Comparison of ENCODE assay signal across 1 cellular context in the genomic region with DNA sequence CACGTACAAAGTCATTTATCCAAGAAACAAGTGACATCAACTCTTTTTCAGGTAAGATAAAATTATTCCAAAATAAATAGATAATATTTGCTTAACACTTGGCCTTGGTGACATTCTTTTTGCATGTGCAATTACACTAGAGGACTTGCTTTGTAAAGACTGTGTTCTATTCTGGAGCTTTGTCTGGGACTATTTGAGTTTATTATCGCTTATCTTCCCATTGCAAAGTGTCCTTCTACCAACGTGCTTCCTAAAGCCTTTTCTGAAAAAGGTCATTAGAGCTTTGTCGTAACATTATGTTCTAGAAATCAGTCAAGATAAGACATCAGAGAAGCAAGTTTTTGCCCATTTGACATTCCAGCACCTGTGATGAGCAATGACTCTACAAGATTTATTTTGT.
TF ChIP-seq lines count a peak whose summit lies in the region.

No MANE protein-coding gene starts in this region.

TF ChIP-seq in HepG2, 621 proteins besides CTCF, POLR2A, EP300 and RAD21 (continued from another document and continues in another):
- TF ChIP-seq, protein P1, sequence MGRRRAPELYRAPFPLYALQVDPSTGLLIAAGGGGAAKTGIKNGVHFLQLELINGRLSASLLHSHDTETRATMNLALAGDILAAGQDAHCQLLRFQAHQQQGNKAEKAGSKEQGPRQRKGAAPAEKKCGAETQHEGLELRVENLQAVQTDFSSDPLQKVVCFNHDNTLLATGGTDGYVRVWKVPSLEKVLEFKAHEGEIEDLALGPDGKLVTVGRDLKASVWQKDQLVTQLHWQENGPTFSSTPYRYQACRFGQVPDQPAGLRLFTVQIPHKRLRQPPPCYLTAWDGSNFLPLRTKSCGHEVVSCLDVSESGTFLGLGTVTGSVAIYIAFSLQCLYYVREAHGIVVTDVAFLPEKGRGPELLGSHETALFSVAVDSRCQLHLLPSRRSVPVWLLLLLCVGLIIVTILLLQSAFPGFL (CRISPR knock-in tag; IDR thresholded peaks at IDR 0.05): no peak
- TF ChIP-seq KMT2B (CRISPR knock-in tag; IDR thresholded peaks at IDR 0.05): no peak
- no peak for TF ChIP-seq NR3C1 (CRISPR knock-in tag; IDR thresholded peaks at IDR 0.05)
- TF ChIP-seq ZBTB2 (CRISPR knock-in tag; IDR thresholded peaks at IDR 0.05; ENCODE audit: low read depth): no peak
- no peak for TF ChIP-seq ZNF747 (CRISPR knock-in tag; IDR thresholded peaks at IDR 0.05; ENCODE audit: borderline replicate concordance)
- no peak for TF ChIP-seq TOPORS (CRISPR knock-in tag; IDR thresholded peaks at IDR 0.05)
- peak; percentile 67 for TF ChIP-seq CREM (IDR thresholded peaks at IDR 0.05)
- TF ChIP-seq CREM (CRISPR knock-in tag; IDR thresholded peaks at IDR 0.05): no peak
- peak; percentile 26; the same call in 1 of the 2 replicates for TF ChIP-seq MED13 (CRISPR knock-in tag; IDR thresholded peaks at IDR 0.05)
- TF ChIP-seq, protein P2, sequence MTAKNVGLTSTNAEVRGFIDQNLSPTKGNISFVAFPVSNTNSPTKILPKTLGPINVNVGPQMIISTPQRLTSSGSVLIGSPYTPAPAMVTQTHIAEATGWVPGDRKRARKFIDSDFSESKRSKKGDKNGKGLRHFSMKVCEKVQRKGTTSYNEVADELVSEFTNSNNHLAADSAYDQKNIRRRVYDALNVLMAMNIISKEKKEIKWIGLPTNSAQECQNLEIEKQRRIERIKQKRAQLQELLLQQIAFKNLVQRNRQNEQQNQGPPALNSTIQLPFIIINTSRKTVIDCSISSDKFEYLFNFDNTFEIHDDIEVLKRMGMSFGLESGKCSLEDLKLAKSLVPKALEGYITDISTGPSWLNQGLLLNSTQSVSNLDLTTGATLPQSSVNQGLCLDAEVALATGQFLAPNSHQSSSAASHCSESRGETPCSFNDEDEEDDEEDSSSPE (CRISPR knock-in tag; IDR thresholded peaks at IDR 0.05): no peak
- TF ChIP-seq WIZ (CRISPR knock-in tag; IDR thresholded peaks at IDR 0.05): no peak
- TF ChIP-seq, protein P3, sequence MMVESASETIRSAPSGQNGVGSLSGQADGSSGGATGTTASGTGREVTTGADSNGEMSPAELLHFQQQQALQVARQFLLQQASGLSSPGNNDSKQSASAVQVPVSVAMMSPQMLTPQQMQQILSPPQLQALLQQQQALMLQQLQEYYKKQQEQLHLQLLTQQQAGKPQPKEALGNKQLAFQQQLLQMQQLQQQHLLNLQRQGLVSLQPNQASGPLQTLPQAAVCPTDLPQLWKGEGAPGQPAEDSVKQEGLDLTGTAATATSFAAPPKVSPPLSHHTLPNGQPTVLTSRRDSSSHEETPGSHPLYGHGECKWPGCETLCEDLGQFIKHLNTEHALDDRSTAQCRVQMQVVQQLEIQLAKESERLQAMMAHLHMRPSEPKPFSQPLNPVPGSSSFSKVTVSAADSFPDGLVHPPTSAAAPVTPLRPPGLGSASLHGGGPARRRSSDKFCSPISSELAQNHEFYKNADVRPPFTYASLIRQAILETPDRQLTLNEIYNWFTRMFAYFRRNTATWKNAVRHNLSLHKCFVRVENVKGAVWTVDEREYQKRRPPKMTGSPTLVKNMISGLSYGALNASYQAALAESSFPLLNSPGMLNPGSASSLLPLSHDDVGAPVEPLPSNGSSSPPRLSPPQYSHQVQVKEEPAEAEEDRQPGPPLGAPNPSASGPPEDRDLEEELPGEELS (CRISPR knock-in tag; IDR thresholded peaks at IDR 0.05): peak; percentile 19; the same call in 1 of the 2 replicates
- no peak for TF ChIP-seq NCOA5 (CRISPR knock-in tag; IDR thresholded peaks at IDR 0.05)
- TF ChIP-seq HOXA3 (CRISPR knock-in tag; IDR thresholded peaks at IDR 0.05): no peak
- no peak for TF ChIP-seq KLF6 (CRISPR knock-in tag; IDR thresholded peaks at IDR 0.05)
- peak; percentile 76; the same call in 1 of the 2 replicates for TF ChIP-seq RERE (CRISPR knock-in tag; IDR thresholded peaks at IDR 0.05; ENCODE audit: low read depth)
- TF ChIP-seq SRSF4 (IDR thresholded peaks at IDR 0.05; ENCODE audit: low read depth, low read length, poor library complexity, severe bottlenecking): no peak
- no peak for TF ChIP-seq TFDP1 (CRISPR knock-in tag; IDR thresholded peaks at IDR 0.05; ENCODE audit: borderline replicate concordance)
- TF ChIP-seq TCF7 (IDR thresholded peaks at IDR 0.05; ENCODE audit: low read depth): peak; percentile 39
- TF ChIP-seq ZFP90 (CRISPR knock-in tag; IDR thresholded peaks at IDR 0.05; ENCODE audit: borderline replicate concordance): no peak
- TF ChIP-seq ZNF660 (CRISPR knock-in tag; IDR thresholded peaks at IDR 0.05; ENCODE audit: borderline replicate concordance, low read depth): no peak
- TF ChIP-seq ZC3H13 (CRISPR knock-in tag; IDR thresholded peaks at IDR 0.05): no peak
- TF ChIP-seq NR2C2 (CRISPR knock-in tag; IDR thresholded peaks at IDR 0.05; ENCODE audit: borderline replicate concordance): no peak
- no peak for TF ChIP-seq TEAD2 (CRISPR knock-in tag; IDR thresholded peaks at IDR 0.05)
- TF ChIP-seq ZNF83 (CRISPR knock-in tag; IDR thresholded peaks at IDR 0.05; ENCODE audit: borderline replicate concordance): no peak
- no peak for TF ChIP-seq ZNF318 (CRISPR knock-in tag; IDR thresholded peaks at IDR 0.05)
- TF ChIP-seq LBX2 (CRISPR knock-in tag; IDR thresholded peaks at IDR 0.05; ENCODE audit: borderline replicate concordance): no peak
- no peak for TF ChIP-seq MAFG (CRISPR knock-in tag; IDR thresholded peaks at IDR 0.05)
- no peak for TF ChIP-seq ZNF232 (CRISPR knock-in tag; IDR thresholded peaks at IDR 0.05; ENCODE audit: borderline replicate concordance)
- peak; percentile 26; the same call in 1 of the 2 replicates for TF ChIP-seq MIXL1 (CRISPR knock-in tag; IDR thresholded peaks at IDR 0.05)
- TF ChIP-seq ISL2 (CRISPR knock-in tag; IDR thresholded peaks at IDR 0.05): peak; percentile 62; the same call in 1 of the 2 replicates
- TF ChIP-seq, protein P4, sequence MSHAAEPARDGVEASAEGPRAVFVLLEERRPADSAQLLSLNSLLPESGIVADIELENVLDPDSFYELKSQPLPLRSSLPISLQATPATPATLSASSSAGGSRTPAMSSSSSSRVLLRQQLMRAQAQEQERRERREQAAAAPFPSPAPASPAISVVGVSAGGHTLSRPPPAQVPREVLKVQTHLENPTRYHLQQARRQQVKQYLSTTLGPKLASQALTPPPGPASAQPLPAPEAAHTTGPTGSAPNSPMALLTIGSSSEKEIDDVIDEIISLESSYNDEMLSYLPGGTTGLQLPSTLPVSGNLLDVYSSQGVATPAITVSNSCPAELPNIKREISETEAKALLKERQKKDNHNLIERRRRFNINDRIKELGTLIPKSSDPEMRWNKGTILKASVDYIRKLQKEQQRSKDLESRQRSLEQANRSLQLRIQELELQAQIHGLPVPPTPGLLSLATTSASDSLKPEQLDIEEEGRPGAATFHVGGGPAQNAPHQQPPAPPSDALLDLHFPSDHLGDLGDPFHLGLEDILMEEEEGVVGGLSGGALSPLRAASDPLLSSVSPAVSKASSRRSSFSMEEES (CRISPR knock-in tag; IDR thresholded peaks at IDR 0.05): no peak
- TF ChIP-seq PITX1 (CRISPR knock-in tag; IDR thresholded peaks at IDR 0.05): no peak
